8 cellular contexts compared by ENCODE assay signal in genomic region chr20:32019563-32020463, GRCh38. TPM values are rescaled to one million over a fixed set of nuclear protein-coding genes. Genes with fewer than 3 reads are reported as not detected.
DNase-seq lines count a peak whose midpoint lies in the region; ATAC-seq lines count a peak whose summit lies in the region.

No MANE protein-coding gene starts in this region.

- H3K4me3 Mint-ChIP-seq in central memory CD8-positive, alpha-beta T cell, result peak overlapping the region; percentile 86

- peak overlapping the region; percentile 46 for H3K4me2 ChIP-seq in neuronal stem cell (ENCODE audit: insufficient read depth, low read length, poor library complexity, severe bottlenecking)

- H3K4me1 Mint-ChIP-seq in central memory CD8-positive, alpha-beta T cell, result peaks cover 24% of the 10 kb centered on the region

- H3K18ac ChIP-seq in neuronal stem cell (ENCODE audit: low read length), result peak overlapping the region; percentile 62

- peaks cover 7% of the 10 kb centered on the region for H3K4me1 ChIP-seq in HUES64 (ENCODE audit: insufficient read depth, low read length)
- peaks cover 2 to 7% of the 10 kb centered on the region in 2 donors for H3K4me1 ChIP-seq in neuronal stem cell (ENCODE audit: control insufficient read depth in 2 of 2, insufficient read depth in 1 of 2, low read depth in 1 of 2, low read length in 2 of 2)

- peak overlapping the region; percentile 81 for H3K4me3 ChIP-seq in HUES64 (ENCODE audit: low read length)
- H3K4me3 ChIP-seq in neuronal stem cell (ENCODE audit: low read length in 2 of 2), result peak overlapping the region; percentile 27 to 52

- no peak overlapping the region for H2BK5ac ChIP-seq in neuronal stem cell (ENCODE audit: low read length)

- 60% methylated on average over 11 of the region's 11 CpGs for WGBS in HUES64
- WGBS in neuronal stem cell (ENCODE audit: extremely low coverage in 2 of 2, insufficient read length in 2 of 2, insufficient replicate concordance in 1 of 2), 2 donors, result no CpG with 5 or more reads among the region's 11 CpGs

- H2BK15ac ChIP-seq in neuronal stem cell (ENCODE audit: low read length), result no peak overlapping the region

- no peak overlapping the region for H4K8ac ChIP-seq in neuronal stem cell (ENCODE audit: low read depth, low read length)

- H3K4ac ChIP-seq in neuronal stem cell (ENCODE audit: low read length), result peak overlapping the region; percentile 60

- peak; percentile 53 for ATAC-seq in central memory CD8-positive, alpha-beta T cell (replicated peaks; ENCODE audit: extremely low read depth, poor library complexity, severe bottlenecking)
- ATAC-seq in HG03378 (IDR thresholded peaks at IDR 0.05; ENCODE audit: unreplicated experiment), result no peak

- no peak overlapping the region for H3K14ac ChIP-seq in neuronal stem cell (ENCODE audit: low read length)

- H3K36me3 ChIP-seq in HUES64 (ENCODE audit: insufficient read depth, low read length), result no peaks in the 10 kb centered on the region
- H3K36me3 ChIP-seq in neuronal stem cell (replicated peaks in 1 of 2; ENCODE audit: control insufficient read depth in 2 of 2, insufficient read depth in 2 of 2, low read length in 2 of 2), result no peaks in the 10 kb centered on the region

- H3K27ac Mint-ChIP-seq in central memory CD8-positive, alpha-beta T cell (ENCODE audit: low read depth), result peak overlapping the region; percentile 26

- H3K27me3 Mint-ChIP-seq in central memory CD8-positive, alpha-beta T cell, result peaks cover 96% of the 10 kb centered on the region

- DNase-seq in NCI-H2171 treated with DMSO at 0.1 percent for 48 hours (lab: John Stamatoyannopoulos, UW) (peak; percentile 60), NCI-H2171 (lab: John Stamatoyannopoulos, UW) (no peak), neuronal stem cell (ENCODE audit: low spot score) (no peak), NCI-H2029 treated with DMSO at 0.1 percent for 48 hours (lab: John Stamatoyannopoulos, UW) (no peak), NAMALWA (ENCODE audit: low spot score) (no peak)
- DNase-seq in central memory CD8-positive, alpha-beta T cell (ENCODE audit: low spot score in 2 of 2), result no peak

- no peak overlapping the region for H2BK120ac ChIP-seq in neuronal stem cell (ENCODE audit: low read depth, low read length)

- H3K36me3 Mint-ChIP-seq in central memory CD8-positive, alpha-beta T cell (ENCODE audit: insufficient read depth), result peaks cover 5% of the 10 kb centered on the region

- H2AFZ ChIP-seq in neuronal stem cell (ENCODE audit: low read length), result no peak overlapping the region

- no peak overlapping the region for H4K91ac ChIP-seq in neuronal stem cell (ENCODE audit: low read depth, low read length, poor library complexity)

- H2BK12ac ChIP-seq in neuronal stem cell (ENCODE audit: low read length), result no peak overlapping the region

- H3K9me3 ChIP-seq in HUES64 (ENCODE audit: insufficient read depth, low read depth, low read length) (no peaks in the 10 kb centered on the region), neuronal stem cell (replicated peaks in 1 of 2; ENCODE audit: control insufficient read depth in 2 of 2, insufficient read depth in 1 of 2, low read depth in 1 of 2, low read length in 2 of 2) (no peaks in the 10 kb centered on the region)

- H3K23ac ChIP-seq in neuronal stem cell (ENCODE audit: low read depth, low read length, poor library complexity), result no peak overlapping the region

- H2AK5ac ChIP-seq in neuronal stem cell (ENCODE audit: low read depth, low read length), result peak overlapping the region; percentile 21

- H3K27ac ChIP-seq in HUES64 (ENCODE audit: low read depth, low read length), result no peak overlapping the region
- H3K27ac ChIP-seq in neuronal stem cell (replicated peaks; ENCODE audit: low read length), result no peak overlapping the region

- no peaks in the 10 kb centered on the region for H3K9me3 Mint-ChIP-seq in central memory CD8-positive, alpha-beta T cell

- H3K27me3 ChIP-seq in HUES64 (ENCODE audit: insufficient read depth, low read length) (peaks cover 19% of the 10 kb centered on the region), neuronal stem cell (ENCODE audit: control insufficient read depth in 3 of 3, insufficient read depth in 3 of 3, low read depth in 1 of 3, low read length in 3 of 3) (peaks cover 0 to 66% (median 16%) of the 10 kb centered on the region in 3 experiments)

- H3K9ac ChIP-seq in HUES64 (ENCODE audit: low read depth, low read length) (no peak overlapping the region), neuronal stem cell (ENCODE audit: low read depth, low read length, poor library complexity) (no peak overlapping the region)

- no peaks in the 10 kb centered on the region for H3K79me1 ChIP-seq in neuronal stem cell (ENCODE audit: low read depth, low read length)

RNA-seq across cellular contexts. Expression of gene CCM2L, which starts 9.6 kb away (rescaled TPM):
- polyA plus RNA-seq in HUES64 (2013, experiment 1 of 2), result 3.4 TPM
- polyA plus RNA-seq in HUES64 (2013, experiment 2 of 2), result 4.8 TPM
- 1.4 TPM for polyA plus RNA-seq in neuronal stem cell (2013, experiment 1 of 2)
- polyA plus RNA-seq in neuronal stem cell (2013, experiment 2 of 2), result 1.2 TPM

RNA-seq across cellular contexts. Expression of gene HCK, which starts 32.2 kb away (rescaled TPM):
- 0.20 TPM for polyA plus RNA-seq in HUES64 (2013, experiment 1 of 2)
- polyA plus RNA-seq in HUES64 (2013, experiment 2 of 2), result 0.44 TPM
- 0.25 TPM for polyA plus RNA-seq in neuronal stem cell (2013, experiment 1 of 2)
- polyA plus RNA-seq in neuronal stem cell (2013, experiment 2 of 2), result 0.14 TPM

RNA-seq across cellular contexts. Expression of gene XKR7, which starts 51.9 kb away (rescaled TPM):
- 1.00 TPM for polyA plus RNA-seq in HUES64 (2013, experiment 1 of 2)
- 1.1 TPM for polyA plus RNA-seq in HUES64 (2013, experiment 2 of 2)
- polyA plus RNA-seq in neuronal stem cell (2013, experiment 1 of 2), result 0.06 TPM
- polyA plus RNA-seq in neuronal stem cell (2013, experiment 2 of 2), result 0.07 TPM
